8 cellular contexts compared by ENCODE assay signal in genomic region chr6:157323924-157324276, GRCh38. TPM values are rescaled to one million over a fixed set of nuclear protein-coding genes. Genes with fewer than 3 reads are reported as not detected.
A peak's percentile ranks its signal among the peaks of the same experiment; 100 is the strongest.
DNase-seq lines count a peak whose midpoint lies in the region; ATAC-seq and TF ChIP-seq lines count a peak whose summit lies in the region.

No MANE protein-coding gene starts in this region.

- H2AFZ ChIP-seq in neural progenitor cell (replicated peaks): peak overlapping the region; percentile 71

- H3K27ac ChIP-seq in HUES64 (ENCODE audit: low read depth, low read length) (peak overlapping the region; percentile 58), neural progenitor cell (no peak overlapping the region)

- no peaks in the 10 kb centered on the region for H3K9me3 Mint-ChIP-seq in activated T-cell treated with anti-CD3 and anti-CD28 coated beads, Interleukin-2, amount 50 U/mL, for 4 hours
- H3K9me3 Mint-ChIP-seq in neural progenitor cell: no peaks in the 10 kb centered on the region

- H3K27me3 Mint-ChIP-seq in activated T-cell treated with anti-CD3 and anti-CD28 coated beads, Interleukin-2, amount 50 U/mL, for 4 hours (ENCODE audit: low read depth): peaks cover 17% of the 10 kb centered on the region
- peaks cover 4% of the 10 kb centered on the region for H3K27me3 Mint-ChIP-seq in neural progenitor cell (ENCODE audit: insufficient read depth, low read depth)

- DNase-seq in Ammon's horn (ENCODE audit: low spot score): peak; percentile 85
- DNase-seq in activated T-cell treated with anti-CD3 and anti-CD28 coated beads, Interleukin-2, amount 50 U/mL, for 4 hours: no peak
- peak; percentile 87 to 93 for DNase-seq in foreskin fibroblast
- DNase-seq in neural progenitor cell (ENCODE audit: low spot score): peak; percentile 83
- peak; percentile 85 for DNase-seq in ureter (ENCODE audit: low spot score)

- H3K27me3 ChIP-seq in HUES64 (ENCODE audit: insufficient read depth, low read length) (peaks cover 25% of the 10 kb centered on the region), neural progenitor cell (peaks cover 41% of the 10 kb centered on the region)

- H3K4me1 Mint-ChIP-seq in activated T-cell treated with anti-CD3 and anti-CD28 coated beads, Interleukin-2, amount 50 U/mL, for 4 hours (ENCODE audit: low read depth): peaks cover 24% of the 10 kb centered on the region
- H3K4me1 Mint-ChIP-seq in neural progenitor cell: peaks cover 18% of the 10 kb centered on the region

- H3K4me3 ChIP-seq in HUES64 (ENCODE audit: low read length) (peak overlapping the region; percentile 93), foreskin fibroblast (ENCODE audit: low read depth in 1 of 2, low read length in 2 of 2) (peak overlapping the region; percentile 76 to 90), neural progenitor cell (peak overlapping the region; percentile 90)

- H3K9me3 ChIP-seq in HUES64 (ENCODE audit: insufficient read depth, low read depth, low read length) (no peaks in the 10 kb centered on the region), neural progenitor cell (ENCODE audit: low read depth) (no peaks in the 10 kb centered on the region)

- under 1% methylated on average over 21 of the region's 21 CpGs for WGBS in HUES64

- peaks cover 3% of the 10 kb centered on the region for H3K36me3 Mint-ChIP-seq in activated T-cell treated with anti-CD3 and anti-CD28 coated beads, Interleukin-2, amount 50 U/mL, for 4 hours (ENCODE audit: insufficient read depth)
- no peaks in the 10 kb centered on the region for H3K36me3 Mint-ChIP-seq in neural progenitor cell

- H3K4me3 Mint-ChIP-seq in activated T-cell treated with anti-CD3 and anti-CD28 coated beads, Interleukin-2, amount 50 U/mL, for 4 hours: peak overlapping the region; percentile 93
- H3K4me3 Mint-ChIP-seq in neural progenitor cell: peak overlapping the region; percentile 99

- peak overlapping the region; percentile 95 for H3K27ac Mint-ChIP-seq in neural progenitor cell

- peak; percentile 33 for ATAC-seq in GM19463 (IDR thresholded peaks at IDR 0.05; ENCODE audit: unreplicated experiment)
- peak; percentile 19 to 24 for ATAC-seq in activated T-cell treated with anti-CD3 and anti-CD28 coated beads, Interleukin-2, amount 50 U/mL, for 4 hours
- no peak for ATAC-seq in HG03342 (IDR thresholded peaks at IDR 0.05; ENCODE audit: unreplicated experiment)

- peak overlapping the region; percentile 78 for H3K9ac ChIP-seq in HUES64 (ENCODE audit: low read depth, low read length)
- no peak overlapping the region for H3K9ac ChIP-seq in neural progenitor cell

- TF ChIP-seq CTCF in foreskin fibroblast (IDR thresholded peaks at IDR 0.05; ENCODE audit: low read depth, low read length): no peak
- no peak for TF ChIP-seq CTCF in neural progenitor cell (IDR thresholded peaks at IDR 0.05)

- peak overlapping the region; percentile 87 for H3K4me2 ChIP-seq in neural progenitor cell

- H3K79me2 ChIP-seq in neural progenitor cell (ENCODE audit: low read depth): peaks cover 20% of the 10 kb centered on the region

- no peaks in the 10 kb centered on the region for H4K20me1 ChIP-seq in neural progenitor cell (ENCODE audit: low read depth)

- H3K4me1 ChIP-seq in HUES64 (ENCODE audit: insufficient read depth, low read length): no peaks in the 10 kb centered on the region
- peaks cover 4% of the 10 kb centered on the region for H3K4me1 ChIP-seq in neural progenitor cell

- H3K36me3 ChIP-seq in HUES64 (ENCODE audit: insufficient read depth, low read length) (peaks cover 15% of the 10 kb centered on the region), neural progenitor cell (no peaks in the 10 kb centered on the region)

- H3F3A ChIP-seq in neural progenitor cell (ENCODE audit: low read depth): peaks cover 11% of the 10 kb centered on the region

RNA-seq across cellular contexts. Expression of gene TMEM242, which starts 0.6 kb away (rescaled TPM):
- 5.3 TPM for polyA plus RNA-seq in HUES64 (2013, experiment 1 of 2)
- polyA plus RNA-seq in HUES64 (2013, experiment 2 of 2): 6.9 TPM
- 10 to 100 TPM; 10.0 to 12.8 (median 10.1) TPM for total RNA-seq in activated T-cell treated with anti-CD3 and anti-CD28 coated beads, Interleukin-2, amount 50 U/mL, for 4 hours
- total RNA-seq in neural progenitor cell (ENCODE audit: low replicate concordance): 8.8 and 9.9 TPM in 2 replicates
- total RNA-seq in ureter: 12.9 TPM

RNA-seq across cellular contexts. Expression of gene ZDHHC14, which starts 57.1 kb away (rescaled TPM):
- polyA plus RNA-seq in HUES64 (2013, experiment 1 of 2): 6.2 TPM
- polyA plus RNA-seq in HUES64 (2013, experiment 2 of 2): 6.7 TPM
- total RNA-seq in activated T-cell treated with anti-CD3 and anti-CD28 coated beads, Interleukin-2, amount 50 U/mL, for 4 hours: 1 to 10 TPM; 5.6 to 6.0 (median 5.7) TPM
- 7.1 and 14.5 TPM in 2 replicates for total RNA-seq in neural progenitor cell (ENCODE audit: low replicate concordance)
- 23.5 TPM for total RNA-seq in ureter
